ENCODE assay signal across 11 cellular contexts in the genomic region with DNA sequence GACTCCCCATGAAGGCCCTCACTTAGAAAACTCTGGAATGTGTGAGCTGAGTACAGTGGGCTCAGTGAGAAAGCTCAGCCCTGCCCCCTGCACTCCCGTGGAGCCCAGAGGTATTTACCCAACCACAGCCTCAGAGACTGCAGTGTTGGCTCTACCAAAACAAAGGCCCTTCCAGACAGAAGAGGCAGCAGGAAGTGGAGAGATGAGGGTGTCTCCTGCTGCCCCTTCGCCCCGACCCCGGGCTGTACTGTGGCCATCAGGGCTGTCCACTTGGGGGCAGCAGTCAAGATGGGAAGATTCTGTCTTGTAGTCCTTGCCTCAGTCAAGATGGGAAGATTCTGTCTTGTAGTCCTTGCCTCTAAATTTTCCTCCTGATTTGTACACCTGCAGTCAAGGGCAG.
DNase-seq lines count a peak whose midpoint lies in the region; ATAC-seq and TF ChIP-seq lines count a peak whose summit lies in the region.
"Had no signal": no experiment of that assay in that cellular context is flagged by ENCODE, and none has a peak within 500 bp of the region (broad histone marks: within the 10 kb centered on the region; RNA-seq: fewer than 3 reads in every experiment).

No MANE protein-coding gene starts in this region.

- peaks cover 0 to 21% of the 10 kb centered on the region in 2 donors for H3K27me3 ChIP-seq in breast epithelium
- peaks cover 66% of the 10 kb centered on the region for H3K27me3 ChIP-seq in PC-9 (ENCODE audit: insufficient read depth, low read depth)
- H3K27me3 ChIP-seq in foreskin keratinocyte, result peaks cover 9% of the 10 kb centered on the region
- H3K27me3 ChIP-seq in upper lobe of right lung, result no peaks in the 10 kb centered on the region
- H3K27me3 ChIP-seq: BLaER1 treated with 17β-estradiol and CSF1 and Interleukin-3, amounts not matched to agents 10 nM and 100 nM had no signal

- H3K4me2 ChIP-seq in PC-9, result no peak overlapping the region

- no peak overlapping the region for H3K27ac Mint-ChIP-seq in MCF 10A (ENCODE audit: low read depth, unreplicated experiment)
- H3K27ac Mint-ChIP-seq in naive thymus-derived CD8-positive, alpha-beta T cell, result no peak overlapping the region
- H3K27ac Mint-ChIP-seq: activated CD4-positive, alpha-beta T cell treated with anti-CD3 and anti-CD28 coated beads for 36 hours had no signal

- H3K27ac ChIP-seq in breast epithelium (no peak overlapping the region), PC-9 (no peak overlapping the region), foreskin keratinocyte (no peak overlapping the region), upper lobe of right lung (no peak overlapping the region)
- H3K27ac ChIP-seq: BLaER1 treated with 17β-estradiol and CSF1 and Interleukin-3, amounts not matched to agents 10 nM and 100 nM had no signal

- CTCF ChIA-PET in MCF 10A (lab: Yijun Ruan, JAX) (interaction anchor here (0.5 to 0.6 kb wide), 2 partner anchors 17 to 347 kb away, joined by 3 read pairs; no protein-coding TSS in a partner anchor), PC-9 (lab: Charles Lee) (no interaction called here)

- H3K4me1 ChIP-seq in breast epithelium (no peaks in the 10 kb centered on the region), PC-9 (replicated peaks; ENCODE audit: insufficient read depth) (no peaks in the 10 kb centered on the region), foreskin keratinocyte (no peaks in the 10 kb centered on the region), upper lobe of right lung (no peaks in the 10 kb centered on the region)

- no peak overlapping the region for H3K4me3 Mint-ChIP-seq in MCF 10A (ENCODE audit: unreplicated experiment)
- no peak overlapping the region for H3K4me3 Mint-ChIP-seq in naive thymus-derived CD8-positive, alpha-beta T cell
- H3K4me3 Mint-ChIP-seq: activated CD4-positive, alpha-beta T cell treated with anti-CD3 and anti-CD28 coated beads for 36 hours had no signal

- no peaks in the 10 kb centered on the region for H3K9me3 ChIP-seq in breast epithelium
- no peaks in the 10 kb centered on the region for H3K9me3 ChIP-seq in PC-9 (ENCODE audit: insufficient read depth, low read depth)
- no peaks in the 10 kb centered on the region for H3K9me3 ChIP-seq in upper lobe of right lung

- DNase-seq in MCF 10A (ENCODE audit: unreplicated experiment), result no peak
- DNase-seq in breast epithelium (ENCODE audit: low spot score in 2 of 2), result no peak
- no peak for DNase-seq in PC-9
- DNase-seq in foreskin keratinocyte, result no peak
- DNase-seq in upper lobe of right lung, result no peak
- no peak for DNase-seq in stimulated activated CD8-positive, alpha-beta memory T cell treated with anti-CD3 and anti-CD28 coated beads, Interleukin-4, amount 100 ng/mL, for 48 hours
- DNase-seq in NCI-H510A treated with DMSO at 0.1 percent for 48 hours (lab: John Stamatoyannopoulos, UW), result no peak
- no peak for DNase-seq in naive thymus-derived CD8-positive, alpha-beta T cell
- DNase-seq: activated CD4-positive, alpha-beta T cell treated with anti-CD3 and anti-CD28 coated beads for 36 hours had no signal

- TF ChIP-seq CTCF in MCF 10A (IDR thresholded peaks at IDR 0.05; ENCODE audit: unreplicated experiment) (peak; percentile 31), breast epithelium (IDR thresholded peaks at IDR 0.05) (no peak), PC-9 (conservative IDR thresholded peaks at IDR 0.05) (0 out of 2 replicates have a peak, but pooled peaks have one; percentile 30), foreskin keratinocyte (conservative IDR thresholded peaks at IDR 0.05) (peak; percentile 46), upper lobe of right lung (IDR thresholded peaks at IDR 0.05) (peak; percentile 12)

- H3K9me3 Mint-ChIP-seq in MCF 10A (ENCODE audit: unreplicated experiment), result no peaks in the 10 kb centered on the region
- H3K9me3 Mint-ChIP-seq in naive thymus-derived CD8-positive, alpha-beta T cell, result peaks cover 0 to 5% (median 0%) of the 10 kb centered on the region in 9 donors

- H3F3A ChIP-seq in PC-9 (ENCODE audit: insufficient read depth, low read depth), result no peaks in the 10 kb centered on the region

- BruUV-seq in MCF 10A (replicated peaks; lab: Mats Ljungman, UMichigan), result no TSS peak
- no TSS peak for BruUV-seq in PC-9 (replicated peaks; lab: Mats Ljungman, UMichigan)

- H2AFZ ChIP-seq in PC-9, result no peak overlapping the region

- H3K4me3 ChIP-seq in breast epithelium (no peak overlapping the region), PC-9 (no peak overlapping the region), upper lobe of right lung (no peak overlapping the region)
- H3K4me3 ChIP-seq: BLaER1 treated with 17β-estradiol and CSF1 and Interleukin-3, amounts not matched to agents 10 nM and 100 nM had no signal

- ATAC-seq in foreskin keratinocyte (no peak), upper lobe of right lung (no peak)
- no peak for ATAC-seq in naive thymus-derived CD8-positive, alpha-beta T cell
- ATAC-seq: activated CD4-positive, alpha-beta T cell treated with anti-CD3 and anti-CD28 coated beads for 36 hours; SK-N-SH treated with all-trans-retinoic acid at 6 μM for 48 hours had no signal

- H3K9me2 ChIP-seq in PC-9 (ENCODE audit: insufficient read depth), result no peaks in the 10 kb centered on the region

- no peaks in the 10 kb centered on the region for H3K4me1 Mint-ChIP-seq in MCF 10A (ENCODE audit: insufficient read depth, unreplicated experiment)
- H3K4me1 Mint-ChIP-seq in naive thymus-derived CD8-positive, alpha-beta T cell, result peaks cover 6 to 14% (median 8%) of the 10 kb centered on the region in 4 donors

- TF ChIP-seq POLR2A in breast epithelium (IDR thresholded peaks at IDR 0.05), result no peak

- H3K79me2 ChIP-seq in PC-9 (ENCODE audit: low read depth), result no peaks in the 10 kb centered on the region

- H3K27me3 Mint-ChIP-seq in MCF 10A (ENCODE audit: insufficient read depth, unreplicated experiment), result no peaks in the 10 kb centered on the region
- peaks cover 0 to 2% (median 0%) of the 10 kb centered on the region in 5 donors for H3K27me3 Mint-ChIP-seq in naive thymus-derived CD8-positive, alpha-beta T cell
- H3K27me3 Mint-ChIP-seq: activated CD4-positive, alpha-beta T cell treated with anti-CD3 and anti-CD28 coated beads for 36 hours had no signal

- H3K36me3 Mint-ChIP-seq in MCF 10A (ENCODE audit: insufficient read depth, unreplicated experiment), result no peaks in the 10 kb centered on the region
- H3K36me3 Mint-ChIP-seq in naive thymus-derived CD8-positive, alpha-beta T cell, result no peaks in the 10 kb centered on the region

- no peaks in the 10 kb centered on the region for H4K20me1 ChIP-seq in PC-9 (ENCODE audit: insufficient read depth)
- H4K20me1 ChIP-seq: BLaER1 treated with 17β-estradiol and CSF1 and Interleukin-3, amounts not matched to agents 10 nM and 100 nM had no signal

- POLR2A ChIA-PET in MCF 10A (lab: Yijun Ruan, JAX), result no interaction called here
- POLR2A ChIA-PET in PC-9 (lab: Charles Lee; ENCODE audit: unreplicated experiment), result no interaction called here
- POLR2A ChIA-PET in naive thymus-derived CD8-positive, alpha-beta T cell (lab: Charles Lee), result no interaction called here

- intact Hi-C loops in MCF 10A (cut with micrococcal nuclease), result no loop called here
- intact Hi-C loops in breast epithelium (cut with DNase I; ENCODE audit: low total_unique reads), result no loop called here
- intact Hi-C loops in PC-9 (cut with micrococcal nuclease; ENCODE audit: unreplicated experiment), result no loop called here
- intact Hi-C loops in upper lobe of right lung (cut with DNase I), result no loop called here

- H3K36me3 ChIP-seq in breast epithelium (no peaks in the 10 kb centered on the region), PC-9 (ENCODE audit: low read depth) (no peaks in the 10 kb centered on the region), upper lobe of right lung (no peaks in the 10 kb centered on the region)
- H3K36me3 ChIP-seq: BLaER1 treated with 17β-estradiol and CSF1 and Interleukin-3, amounts not matched to agents 10 nM and 100 nM had no signal

Comparison
In these comparisons a context has a peak if more than half of its experiments do, and no peak if none do; other contexts are left out.
1. CTCF ChIP-seq: peak in MCF 10A (single experiment), PC-9 (single experiment), foreskin keratinocyte (single experiment) and upper lobe of right lung (single experiment); none in breast epithelium (0 of 3).